ENCODE assay signal across 10 cellular contexts in the genomic region with DNA sequence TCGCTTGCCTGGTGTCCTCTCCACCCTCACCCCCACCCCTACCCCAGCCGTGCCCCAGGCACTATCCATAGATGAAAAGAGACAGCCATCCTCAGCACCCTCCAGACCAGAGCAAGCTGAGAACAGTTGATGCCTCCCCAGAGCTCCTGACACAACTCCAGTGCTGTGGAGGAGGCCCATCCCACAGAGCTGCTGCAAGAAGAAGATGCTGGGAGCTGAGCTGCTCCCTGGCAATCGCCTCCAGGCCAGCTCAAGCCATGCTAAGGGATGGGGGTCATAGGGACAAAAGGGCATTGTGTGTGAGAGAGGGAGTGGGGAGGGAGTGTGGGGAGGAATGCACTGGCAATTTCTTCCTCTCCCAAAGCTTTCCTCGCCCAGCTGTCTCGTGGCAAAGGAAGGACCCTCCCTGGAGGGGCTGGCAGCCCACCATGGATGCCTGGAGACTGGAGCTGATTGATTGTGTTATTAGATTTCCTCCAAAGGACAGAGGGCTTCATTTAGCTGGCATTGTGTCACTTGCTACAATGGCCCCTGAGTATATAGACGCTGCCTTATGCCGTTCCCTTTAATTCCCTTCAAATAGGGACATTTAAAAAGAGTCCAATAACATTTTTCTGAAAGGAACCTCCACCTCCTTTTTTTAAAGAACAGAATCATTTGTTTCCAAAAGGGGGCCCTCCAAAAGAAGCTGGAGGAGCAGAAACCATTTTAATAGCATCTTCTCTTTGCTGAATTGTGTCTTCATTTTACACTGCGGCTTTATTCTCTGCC.
DNase-seq lines count a peak whose midpoint lies in the region; ATAC-seq and TF ChIP-seq lines count a peak whose summit lies in the region.
"Had no signal": no experiment of that assay in that cellular context is flagged by ENCODE, and none has a peak within 500 bp of the region (broad histone marks: within the 10 kb centered on the region; RNA-seq: fewer than 3 reads in every experiment).

No MANE protein-coding gene starts in this region.

- H3K4me3 ChIP-seq in gastroesophageal sphincter: no peak overlapping the region
- no peak overlapping the region for H3K4me3 ChIP-seq in trophoblast cell (ENCODE audit: low read depth, low read length)

- H3K4me2 ChIP-seq in trophoblast cell (ENCODE audit: low read length): peak overlapping the region; percentile 10

- H2BK12ac ChIP-seq in trophoblast cell (ENCODE audit: low read length): peak overlapping the region; percentile 9

- H3K18ac ChIP-seq in trophoblast cell (ENCODE audit: low read length): no peak overlapping the region

- intact Hi-C loops in CD4-positive, alpha-beta T cell (cut with DNase I, micrococcal nuclease): loop anchor here (2.0 to 5.0 kb wide), 4 partner anchors 15 to 477 kb away; a partner anchor contains a TSS

- H2AFZ ChIP-seq in trophoblast cell (ENCODE audit: insufficient read depth, low read length, poor library complexity): no peak overlapping the region
- H2AFZ ChIP-seq: parathyroid adenoma had no signal

- H3K4me3 Mint-ChIP-seq in CD4-positive, alpha-beta T cell: peak overlapping the region; percentile 80
- no peak overlapping the region for H3K4me3 Mint-ChIP-seq in activated CD4-positive, alpha-beta memory T cell treated with anti-CD3 and anti-CD28 coated beads, Interleukin-2, amount 10 ng/mL, durations not matched to agents 7 days and 5 days

- H4K8ac ChIP-seq in trophoblast cell (ENCODE audit: low read depth, low read length): no peak overlapping the region

- H3K27me3 ChIP-seq in CD4-positive, alpha-beta T cell (ENCODE audit: control insufficient read depth, insufficient read depth, low read length): no peaks in the 10 kb centered on the region
- no peaks in the 10 kb centered on the region for H3K27me3 ChIP-seq in gastroesophageal sphincter
- H3K27me3 ChIP-seq in trophoblast cell (ENCODE audit: insufficient read depth, low read length): no peaks in the 10 kb centered on the region

- H2BK5ac ChIP-seq in trophoblast cell (ENCODE audit: low read depth, low read length, poor library complexity): no peak overlapping the region

- no peak overlapping the region for H3K14ac ChIP-seq in trophoblast cell (ENCODE audit: low read length)

- peak overlapping the region; percentile 34 for H2BK120ac ChIP-seq in trophoblast cell (ENCODE audit: insufficient read depth, low read length, poor library complexity)

- POLR2A ChIA-PET in CD4-positive, alpha-beta T cell (lab: Charles Lee): interaction anchor here (0.6 to 5.8 kb wide), 18 partner anchors 10 to 1208 kb away, joined by 3 to 99 read pairs (median 5); a partner anchor contains a TSS
- POLR2A ChIA-PET in activated CD4-positive, alpha-beta memory T cell treated with anti-CD3 and anti-CD28 coated beads, Interleukin-2, amount 10 ng/mL, durations not matched to agents 7 days and 5 days (lab: Charles Lee): interaction anchor here (0.8 to 4.1 kb wide), 8 partner anchors 17 to 474 kb away, joined by 3 to 39 read pairs (median 4); no protein-coding TSS in a partner anchor

- 22 to 64% methylated on average over 3 of the region's 8 CpGs for WGBS in gastroesophageal sphincter (ENCODE audit: low coverage in 1 of 2), 2 donors
- no CpG with 5 or more reads among the region's 8 CpGs for WGBS in trophoblast cell (ENCODE audit: extremely low coverage, insufficient coverage, insufficient read length)

- H3K4ac ChIP-seq in trophoblast cell (ENCODE audit: low read depth, low read length): no peak overlapping the region

- H3K9me3 ChIP-seq in CD4-positive, alpha-beta T cell (ENCODE audit: control insufficient read depth, low read length): no peaks in the 10 kb centered on the region
- no peaks in the 10 kb centered on the region for H3K9me3 ChIP-seq in gastroesophageal sphincter
- H3K9me3 ChIP-seq in trophoblast cell (ENCODE audit: insufficient read depth, low read depth, low read length): no peaks in the 10 kb centered on the region

- H3K23ac ChIP-seq in trophoblast cell (ENCODE audit: low read length): no peak overlapping the region

- no peaks in the 10 kb centered on the region for H3K79me2 ChIP-seq in trophoblast cell (ENCODE audit: control insufficient read depth, insufficient read depth, low read length, poor library complexity)
- H3K79me2 ChIP-seq: parathyroid adenoma had no signal

- no peak overlapping the region for H3K9ac ChIP-seq in trophoblast cell (ENCODE audit: low read length)
- H3K9ac ChIP-seq: parathyroid adenoma had no signal

- H4K12ac ChIP-seq in trophoblast cell (ENCODE audit: low read depth, low read length): no peak overlapping the region

- no peaks in the 10 kb centered on the region for H3K9me3 Mint-ChIP-seq in CD4-positive, alpha-beta T cell
- no peaks in the 10 kb centered on the region for H3K9me3 Mint-ChIP-seq in activated CD4-positive, alpha-beta memory T cell treated with anti-CD3 and anti-CD28 coated beads, Interleukin-2, amount 10 ng/mL, durations not matched to agents 7 days and 5 days

- TF ChIP-seq POLR2A in gastroesophageal sphincter (IDR thresholded peaks at IDR 0.05): no peak

- H3K79me1 ChIP-seq in trophoblast cell (ENCODE audit: low read length): peaks cover 5% of the 10 kb centered on the region

- no peak for TF ChIP-seq CTCF in CD4-positive, alpha-beta T cell (IDR thresholded peaks at IDR 0.05)
- no peak for TF ChIP-seq CTCF in gastroesophageal sphincter (IDR thresholded peaks at IDR 0.05)

- peak overlapping the region; percentile 60 for H3K27ac ChIP-seq in CD4-positive, alpha-beta T cell (ENCODE audit: low read depth, low read length)
- H3K27ac ChIP-seq in gastroesophageal sphincter (peak overlapping the region; percentile 86 to 92 (median 88)), trophoblast cell (ENCODE audit: low read depth, low read length) (peak overlapping the region; percentile 38)
- H3K27ac ChIP-seq: parathyroid adenoma had no signal

- H4K91ac ChIP-seq in trophoblast cell (ENCODE audit: low read depth, low read length): peak overlapping the region; percentile 17

- no peaks in the 10 kb centered on the region for H3K36me3 ChIP-seq in gastroesophageal sphincter
- no peaks in the 10 kb centered on the region for H3K36me3 ChIP-seq in trophoblast cell (ENCODE audit: control insufficient read depth in 1 of 2, insufficient read depth in 2 of 2, low read length in 2 of 2)

- H3K4me1 Mint-ChIP-seq in CD4-positive, alpha-beta T cell (ENCODE audit: low read depth): peaks cover 92% of the 10 kb centered on the region
- peaks cover 63% of the 10 kb centered on the region for H3K4me1 Mint-ChIP-seq in activated CD4-positive, alpha-beta memory T cell treated with anti-CD3 and anti-CD28 coated beads, Interleukin-2, amount 10 ng/mL, durations not matched to agents 7 days and 5 days

- H2AK5ac ChIP-seq in trophoblast cell (ENCODE audit: low read length): no peak overlapping the region

- ATAC-seq in CD4-positive, alpha-beta T cell (ENCODE audit: poor library complexity): no peak
- ATAC-seq in gastroesophageal sphincter (no peak), GM18861 (IDR thresholded peaks at IDR 0.05; ENCODE audit: unreplicated experiment) (no peak)

- DNase-seq in CD4-positive, alpha-beta T cell: no peak
- no peak for DNase-seq in activated CD4-positive, alpha-beta memory T cell treated with anti-CD3 and anti-CD28 coated beads, Interleukin-2, amount 10 ng/mL, durations not matched to agents 7 days and 5 days
- DNase-seq in trophoblast cell (no peak), cerebellum (ENCODE audit: low spot score) (no peak), NCI-H187 treated with DMSO at 0.1 percent for 48 hours (lab: John Stamatoyannopoulos, UW) (no peak), NCI-H345 (lab: John Stamatoyannopoulos, UW) (no peak)
- DNase-seq: amniotic stem cell had no signal

- H3K36me3 Mint-ChIP-seq in CD4-positive, alpha-beta T cell (ENCODE audit: low read depth): no peaks in the 10 kb centered on the region
- no peaks in the 10 kb centered on the region for H3K36me3 Mint-ChIP-seq in activated CD4-positive, alpha-beta memory T cell treated with anti-CD3 and anti-CD28 coated beads, Interleukin-2, amount 10 ng/mL, durations not matched to agents 7 days and 5 days (ENCODE audit: low read depth)

- peaks cover 32 to 73% (median 47%) of the 10 kb centered on the region in 3 donors for H3K4me1 ChIP-seq in gastroesophageal sphincter
- H3K4me1 ChIP-seq in trophoblast cell (ENCODE audit: control insufficient read depth in 1 of 2, insufficient read depth in 2 of 2, low read length in 2 of 2): peaks cover 7 to 8% of the 10 kb centered on the region in 2 experiments
- H3K4me1 ChIP-seq: parathyroid adenoma had no signal

- H3K27ac Mint-ChIP-seq in CD4-positive, alpha-beta T cell: peak overlapping the region; percentile 99
- H3K27ac Mint-ChIP-seq in activated CD4-positive, alpha-beta memory T cell treated with anti-CD3 and anti-CD28 coated beads, Interleukin-2, amount 10 ng/mL, durations not matched to agents 7 days and 5 days: peak overlapping the region; percentile 96

- no peak for TF ChIP-seq EP300 in gastroesophageal sphincter (IDR thresholded peaks at IDR 0.05)

- no peaks in the 10 kb centered on the region for H3K27me3 Mint-ChIP-seq in CD4-positive, alpha-beta T cell
- H3K27me3 Mint-ChIP-seq in activated CD4-positive, alpha-beta memory T cell treated with anti-CD3 and anti-CD28 coated beads, Interleukin-2, amount 10 ng/mL, durations not matched to agents 7 days and 5 days: no peaks in the 10 kb centered on the region

- CTCF ChIA-PET in CD4-positive, alpha-beta T cell (lab: Charles Lee): interaction anchor here (0.9 to 2.0 kb wide), 4 partner anchors 14 to 587 kb away, joined by 4 to 8 read pairs (median 4); no protein-coding TSS in a partner anchor
- CTCF ChIA-PET in activated CD4-positive, alpha-beta memory T cell treated with anti-CD3 and anti-CD28 coated beads, Interleukin-2, amount 10 ng/mL, durations not matched to agents 7 days and 5 days (lab: Charles Lee): interaction anchor here (0.8 to 2.2 kb wide), 8 partner anchors 16 to 587 kb away, joined by 3 to 11 read pairs (median 5); no protein-coding TSS in a partner anchor

Comparison
In these comparisons a context has a peak if more than half of its experiments do, and no peak if none do; other contexts are left out.
1. H3K27ac ChIP-seq: peak in every context shown above with its lines; median percentile 88 in gastroesophageal sphincter; 60 in CD4-positive, alpha-beta T cell; 38 in trophoblast cell.